In genomic region chr9:134575103-134575816, GRCh38 we compare ENCODE assay signal across 30 cellular contexts.
DNase-seq lines count a peak whose midpoint lies in the region; ATAC-seq and TF ChIP-seq lines count a peak whose summit lies in the region.
"Had no signal": no experiment of that assay in that cellular context is flagged by ENCODE, and none has a peak within 500 bp of the region (broad histone marks: within the 10 kb centered on the region; RNA-seq: fewer than 3 reads in every experiment).

No MANE protein-coding gene starts in this region.

- TF ChIP-seq POLR2A in esophagus muscularis mucosa (IDR thresholded peaks at IDR 0.05; ENCODE audit: low read depth): no peak

- H3K4me1 ChIP-seq in esophagus muscularis mucosa (no peaks in the 10 kb centered on the region), upper lobe of right lung (no peaks in the 10 kb centered on the region)
- H3K4me1 ChIP-seq: lower lobe of right lung had no signal

- H3K9me3 Mint-ChIP-seq in mesothelial cell of epicardium: peaks cover 16% of the 10 kb centered on the region
- H3K9me3 Mint-ChIP-seq: activated T-cell treated with anti-CD3 and anti-CD28 coated beads, Interleukin-2, amount 50 U/mL, for 24 hours; T-helper 1 cell treated with Interleukin-12 subunit alpha and Interleukin-12 subunit beta and Interleukin-4 antibody, amounts not matched to agents 30 μg/mL and 1 μg/mL, for 36 hours had no signal

- peaks cover under 1% of the 10 kb centered on the region for H3K36me3 Mint-ChIP-seq in mesothelial cell of epicardium
- H3K36me3 Mint-ChIP-seq: CD4-positive, alpha-beta memory T cell had no signal

- TF ChIP-seq CTCF in esophagus muscularis mucosa (IDR thresholded peaks at IDR 0.05) (no peak), mesothelial cell of epicardium (IDR thresholded peaks at IDR 0.05; ENCODE audit: unreplicated experiment) (no peak), upper lobe of right lung (IDR thresholded peaks at IDR 0.05) (no peak)

- H3K27ac ChIP-seq in esophagus muscularis mucosa (replicated peaks in 1 of 4) (no peak overlapping the region), upper lobe of right lung (no peak overlapping the region)
- H3K27ac ChIP-seq: epithelial cell of prostate, lower lobe of right lung, neutrophil, SK-N-MC, tibial nerve had no signal

- H3K27me3 ChIP-seq in esophagus muscularis mucosa (no peaks in the 10 kb centered on the region), upper lobe of right lung (peaks cover 10% of the 10 kb centered on the region)
- H3K27me3 ChIP-seq: tibial nerve had no signal

- intact Hi-C loops in Right ventricle myocardium superior (cut with DNase I) (no loop called here), Right ventricle myocardium inferior (cut with DNase I) (no loop called here), esophagus muscularis mucosa (cut with DNase I) (no loop called here), upper lobe of right lung (cut with DNase I) (no loop called here)

- H3K9me3 ChIP-seq in esophagus muscularis mucosa (no peaks in the 10 kb centered on the region), upper lobe of right lung (no peaks in the 10 kb centered on the region)
- H3K9me3 ChIP-seq: lower lobe of right lung, neutrophil had no signal

- no peak for ATAC-seq in Right ventricle myocardium superior (ENCODE audit: poor library complexity)
- ATAC-seq in Right ventricle myocardium inferior: no peak
- no peak for ATAC-seq in upper lobe of right lung
- ATAC-seq in HG02759 (IDR thresholded peaks at IDR 0.05; ENCODE audit: unreplicated experiment): no peak
- no peak for ATAC-seq in GM18498 (IDR thresholded peaks at IDR 0.05; ENCODE audit: unreplicated experiment)
- ATAC-seq: activated CD8-positive, alpha-beta T cell treated with anti-CD3 and anti-CD28 coated beads, Interleukin-2, amount 10 ng/mL, durations not matched to agents 7 days and 5 days; K562; lower lobe of right lung; stimulated activated naive CD8-positive, alpha-beta T cell treated with anti-CD3 and anti-CD28 coated beads, Interleukin-15, amount 100 ng/mL, for 72 hours had no signal

- TF ChIP-seq EP300 in esophagus muscularis mucosa (IDR thresholded peaks at IDR 0.05): no peak

- H3K36me3 ChIP-seq in esophagus muscularis mucosa: no peaks in the 10 kb centered on the region
- H3K36me3 ChIP-seq in upper lobe of right lung: no peaks in the 10 kb centered on the region
- H3K36me3 ChIP-seq: lower lobe of right lung, neutrophil, tibial nerve had no signal

- peaks cover 21% of the 10 kb centered on the region for H3K4me1 Mint-ChIP-seq in mesothelial cell of epicardium
- H3K4me1 Mint-ChIP-seq: CD4-positive, alpha-beta memory T cell; stimulated activated naive CD8-positive, alpha-beta T cell treated with anti-CD3 and anti-CD28 coated beads, Interleukin-15, amount 100 ng/mL, for 72 hours had no signal

- DNase-seq in Right ventricle myocardium superior (peak; percentile 13), Right ventricle myocardium inferior (ENCODE audit: missing footprints) (no peak), esophagus muscularis mucosa (ENCODE audit: extremely low spot score) (peak; percentile 42), mesothelial cell of epicardium (ENCODE audit: low spot score in 2 of 2, unreplicated experiment in 2 of 2) (peak in 1 of 2 experiments; percentile 45), upper lobe of right lung (peak; percentile 35), NCI-H1417 treated with DMSO at 0.1 percent for 48 hours (lab: John Stamatoyannopoulos, UW) (no peak)
- DNase-seq: activated CD4-positive, alpha-beta T cell treated with anti-CD3 and anti-CD28 coated beads for 1 hour; activated CD8-positive, alpha-beta T cell treated with anti-CD3 and anti-CD28 coated beads, Interleukin-2, amount 10 ng/mL, durations not matched to agents 7 days and 5 days; activated naive CD4-positive, alpha-beta T cell treated with Interleukin-2 at 50 U/mL for 16 hours; CD4-positive, alpha-beta memory T cell; cerebellar nuclear complex; DMS 273 treated with DMSO at 0.1 percent for 48 hours; effector CD4-positive, alpha-beta T cell; EL; H9; lower lobe of right lung; NCI-H1105 treated with DMSO at 0.1 percent for 48 hours; NCI-H2029 treated with DMSO at 0.1 percent for 48 hours; NCI-H226; RPMI8226; stimulated activated naive CD8-positive, alpha-beta T cell treated with anti-CD3 and anti-CD28 coated beads, Interleukin-15, amount 100 ng/mL, for 72 hours had no signal

- WGBS in esophagus muscularis mucosa: 72% methylated on average over 12 of the region's 12 CpGs

- H3K4me3 Mint-ChIP-seq in mesothelial cell of epicardium: no peak overlapping the region
- H3K4me3 Mint-ChIP-seq: activated CD8-positive, alpha-beta T cell treated with anti-CD3 and anti-CD28 coated beads, Interleukin-2, amount 10 ng/mL, durations not matched to agents 7 days and 5 days; activated T-cell treated with anti-CD3 and anti-CD28 coated beads, Interleukin-2, amount 50 U/mL, for 24 hours; CD4-positive, alpha-beta memory T cell; H9; stimulated activated naive CD8-positive, alpha-beta T cell treated with anti-CD3 and anti-CD28 coated beads, Interleukin-15, amount 100 ng/mL, for 72 hours; T-helper 1 cell treated with Interleukin-12 subunit alpha and Interleukin-12 subunit beta and Interleukin-4 antibody, amounts not matched to agents 30 μg/mL and 1 μg/mL, for 36 hours had no signal

- peak overlapping the region; percentile 91 for H3K27ac Mint-ChIP-seq in mesothelial cell of epicardium
- H3K27ac Mint-ChIP-seq: activated CD8-positive, alpha-beta T cell treated with anti-CD3 and anti-CD28 coated beads, Interleukin-2, amount 10 ng/mL, durations not matched to agents 7 days and 5 days; activated T-cell treated with anti-CD3 and anti-CD28 coated beads, Interleukin-2, amount 50 U/mL, for 24 hours; T-helper 1 cell treated with Interleukin-12 subunit alpha and Interleukin-12 subunit beta and Interleukin-4 antibody, amounts not matched to agents 30 μg/mL and 1 μg/mL, for 36 hours had no signal

- H3K4me3 ChIP-seq in esophagus muscularis mucosa (no peak overlapping the region), upper lobe of right lung (no peak overlapping the region)
- H3K4me3 ChIP-seq: K562, lower lobe of right lung, SK-N-MC, tibial nerve had no signal

- H3K27me3 Mint-ChIP-seq in mesothelial cell of epicardium (ENCODE audit: low read depth): no peaks in the 10 kb centered on the region

Comparison
In these comparisons a context has a peak if more than half of its experiments do, and no peak if none do; other contexts are left out.
1. DNase-seq: peak in Right ventricle myocardium superior (single experiment), esophagus muscularis mucosa (single experiment) and upper lobe of right lung (single experiment); none in Right ventricle myocardium inferior (single experiment) and NCI-H1417 treated with DMSO at 0.1 percent for 48 hours (single experiment).